In the genomic region with DNA sequence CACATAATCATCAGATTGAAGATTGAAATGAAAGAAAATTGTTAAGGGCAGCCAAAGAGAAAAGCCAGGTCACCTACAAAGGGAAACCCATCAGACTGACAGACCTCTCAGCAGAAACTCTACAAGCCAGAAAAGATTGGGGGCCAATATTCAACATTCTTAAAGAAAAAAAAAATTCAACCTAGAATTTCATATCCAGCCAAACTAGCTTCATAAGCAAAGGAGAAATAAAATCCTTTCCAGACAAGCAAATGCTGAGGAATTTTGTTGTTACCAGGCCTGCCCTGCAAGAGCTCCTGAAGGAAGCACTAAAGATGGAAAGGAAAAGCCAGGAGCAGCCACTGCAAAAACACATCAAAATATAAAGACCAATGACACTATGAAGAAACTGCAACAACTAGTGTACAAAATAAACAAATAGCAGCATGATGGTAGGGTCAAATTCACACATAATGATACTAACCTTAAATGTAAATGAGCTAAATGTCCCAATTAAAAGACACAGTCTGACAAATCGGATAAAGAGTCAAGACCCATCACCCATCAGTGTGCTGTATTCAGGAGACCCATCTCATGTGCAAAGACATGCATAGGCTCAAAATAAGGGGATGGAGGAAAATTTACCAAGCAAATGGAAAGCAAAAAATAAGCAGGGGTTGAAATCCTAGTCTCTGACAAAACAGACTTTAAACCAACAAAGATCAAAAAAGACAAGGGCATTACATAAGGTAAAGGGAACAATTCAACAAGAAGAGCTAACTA, we compare ENCODE assay signal across 2 cellular contexts. TPM values are rescaled to one million over a fixed set of nuclear protein-coding genes. Genes with fewer than 3 reads are reported as not detected.
"Had no signal": no experiment of that assay in that cellular context is flagged by ENCODE, and none has a peak within 500 bp of the region (broad histone marks: within the 10 kb centered on the region; RNA-seq: fewer than 3 reads in every experiment).

No MANE protein-coding gene starts in this region.

RNA-seq across cellular contexts. Expression of gene HNMT, which starts 29.6 kb away (rescaled TPM):
- total RNA-seq: HT1080 had no signal
- polyA plus RNA-seq: IgD-negative memory B cell had no signal
